Comparison of ENCODE assay signal across 14 cellular contexts in the genomic region with DNA sequence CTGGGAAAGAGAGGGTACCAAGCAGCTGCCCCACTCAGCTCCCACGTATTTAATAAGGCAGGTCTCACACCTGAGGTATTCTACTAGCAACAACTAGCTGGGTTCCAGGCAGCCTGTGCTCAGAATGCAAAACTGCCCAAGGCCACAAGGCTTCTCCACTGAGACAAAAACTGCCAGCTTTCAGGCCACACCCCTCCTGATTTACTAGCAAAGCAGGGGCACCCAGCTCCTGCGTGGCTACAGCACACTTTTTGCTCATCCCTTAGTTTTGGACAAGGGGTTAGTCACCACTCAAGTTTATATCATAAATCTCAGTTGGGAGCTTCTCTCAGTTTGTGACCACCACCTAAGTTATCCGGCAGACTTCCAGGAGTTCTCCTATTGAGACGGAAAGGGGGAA.
DNase-seq lines count a peak whose midpoint lies in the region; ATAC-seq, FAIRE-seq and TF ChIP-seq lines count a peak whose summit lies in the region.
"Had no signal": no experiment of that assay in that cellular context is flagged by ENCODE, and none has a peak within 500 bp of the region (broad histone marks: within the 10 kb centered on the region; RNA-seq: fewer than 3 reads in every experiment).

No MANE protein-coding gene starts in this region.

- no peak overlapping the region for H2BK20ac ChIP-seq in H1 (ENCODE audit: low read length)

- WGBS in H1 (ENCODE audit: extremely low coverage in 1 of 2, insufficient coverage in 1 of 2, insufficient read length in 1 of 2, insufficient replicate concordance in 2 of 2, low coverage in 1 of 2, low lambda C conversion rate in 2 of 2, missing lambda C conversion rate in 1 of 2), 2 experiments: 85% methylated on average over 4 of the region's 4 CpGs; no CpG with 5 or more reads in 1 of the 2 experiments

- no peak for TF ChIP-seq POLR2A in H1 (IDR thresholded peaks at IDR 0.05; ENCODE audit: control extremely low read depth in 1 of 2, low read depth in 2 of 2, low read length in 2 of 2)

- H2BK15ac ChIP-seq in H1 (ENCODE audit: low read length): no peak overlapping the region

- no peak overlapping the region for H3K14ac ChIP-seq in H1 (ENCODE audit: insufficient read length)

- no peak overlapping the region for H2BK120ac ChIP-seq in H1 (replicated peaks; ENCODE audit: low read depth, low read length)

- peak; percentile 46 to 57 for TF ChIP-seq RAD21 in H1 (IDR thresholded peaks at IDR 0.05 in 1 of 2, conservative IDR thresholded peaks at IDR 0.05 in 1 of 2; ENCODE audit: low read depth in 2 of 2, low read length in 2 of 2)

- H3K4me3 ChIP-seq in A673 (ENCODE audit: low read depth, low read length, poor library complexity, severe bottlenecking) (no peak overlapping the region), H1 (ENCODE audit: extremely low read depth in 1 of 4, insufficient read depth in 2 of 4, low read depth in 3 of 4, low read length in 4 of 4) (no peak overlapping the region)

- no peak overlapping the region for H3K27ac Mint-ChIP-seq in glutamatergic neuron (ENCODE audit: unreplicated experiment)
- H3K27ac Mint-ChIP-seq: activated naive CD8-positive, alpha-beta T cell treated with anti-CD3 and anti-CD28 coated beads, Interleukin-2, amount 50 U/mL, for 24 hours; stimulated activated naive CD8-positive, alpha-beta T cell treated with anti-CD3 and anti-CD28 coated beads, Interleukin-15, amount 100 ng/mL, for 72 hours; T-helper 1 cell treated with Interleukin-12 subunit alpha and Interleukin-12 subunit beta and Interleukin-4 antibody, amounts not matched to agents 30 μg/mL and 1 μg/mL, for 36 hours had no signal

- no peak overlapping the region for H2BK5ac ChIP-seq in H1 (ENCODE audit: low read depth, low read length)

- H3K4me1 ChIP-seq in A673 (ENCODE audit: insufficient read depth, low read length, poor library complexity, severe bottlenecking) (no peaks in the 10 kb centered on the region), H1 (replicated peaks in 1 of 4; ENCODE audit: control insufficient read depth in 3 of 4, insufficient read depth in 4 of 4, low read length in 3 of 4) (no peaks in the 10 kb centered on the region)

- peaks cover 4% of the 10 kb centered on the region for H3K9me3 Mint-ChIP-seq in glutamatergic neuron (ENCODE audit: unreplicated experiment)

- peaks cover 4% of the 10 kb centered on the region for H3K36me3 Mint-ChIP-seq in glutamatergic neuron (ENCODE audit: unreplicated experiment)

- H3K36me3 ChIP-seq in A673 (ENCODE audit: insufficient read depth, low read length, poor library complexity, severe bottlenecking): no peaks in the 10 kb centered on the region
- no peaks in the 10 kb centered on the region for H3K36me3 ChIP-seq in H1 (ENCODE audit: control insufficient read depth in 2 of 4, insufficient read depth in 4 of 4, low read length in 3 of 4)

- H3K27me3 Mint-ChIP-seq in glutamatergic neuron (ENCODE audit: unreplicated experiment): peaks cover 3% of the 10 kb centered on the region
- H3K27me3 Mint-ChIP-seq: activated naive CD8-positive, alpha-beta T cell treated with anti-CD3 and anti-CD28 coated beads, Interleukin-2, amount 50 U/mL, for 24 hours; stimulated activated naive CD8-positive, alpha-beta T cell treated with anti-CD3 and anti-CD28 coated beads, Interleukin-15, amount 100 ng/mL, for 72 hours had no signal

- no peak overlapping the region for H3K4ac ChIP-seq in H1 (replicated peaks; ENCODE audit: insufficient read length, low read depth, low read length)

- H4K8ac ChIP-seq in H1 (ENCODE audit: extremely low read depth, insufficient read depth, low read length): no peak overlapping the region

- H3K9me3 ChIP-seq in A673 (ENCODE audit: low read depth, low read length, poor library complexity, severe bottlenecking): peaks cover 4% of the 10 kb centered on the region
- no peaks in the 10 kb centered on the region for H3K9me3 ChIP-seq in H1 (ENCODE audit: insufficient read depth in 2 of 2, low read depth in 1 of 2, low read length in 1 of 2)

- no peak overlapping the region for H4K5ac ChIP-seq in H1 (ENCODE audit: insufficient read length, low read depth, low read length)

- ATAC-seq in HG03045 (IDR thresholded peaks at IDR 0.05; ENCODE audit: unreplicated experiment): no peak
- ATAC-seq: activated naive CD8-positive, alpha-beta T cell treated with anti-CD3 and anti-CD28 coated beads, Interleukin-2, amount 50 U/mL, for 24 hours; stimulated activated naive CD8-positive, alpha-beta T cell treated with anti-CD3 and anti-CD28 coated beads, Interleukin-15, amount 100 ng/mL, for 72 hours had no signal

- H3K4me1 Mint-ChIP-seq in glutamatergic neuron (ENCODE audit: low read depth, unreplicated experiment): peaks cover 5% of the 10 kb centered on the region
- H3K4me1 Mint-ChIP-seq: activated naive CD8-positive, alpha-beta T cell treated with anti-CD3 and anti-CD28 coated beads, Interleukin-2, amount 50 U/mL, for 24 hours; stimulated activated naive CD8-positive, alpha-beta T cell treated with anti-CD3 and anti-CD28 coated beads, Interleukin-15, amount 100 ng/mL, for 72 hours had no signal

- H3K4me3 Mint-ChIP-seq in glutamatergic neuron (ENCODE audit: unreplicated experiment): no peak overlapping the region
- H3K4me3 Mint-ChIP-seq: activated naive CD8-positive, alpha-beta T cell treated with anti-CD3 and anti-CD28 coated beads, Interleukin-2, amount 50 U/mL, for 24 hours; stimulated activated naive CD8-positive, alpha-beta T cell treated with anti-CD3 and anti-CD28 coated beads, Interleukin-15, amount 100 ng/mL, for 72 hours; T-helper 1 cell treated with Interleukin-12 subunit alpha and Interleukin-12 subunit beta and Interleukin-4 antibody, amounts not matched to agents 30 μg/mL and 1 μg/mL, for 36 hours had no signal

- no peaks in the 10 kb centered on the region for H3K79me1 ChIP-seq in H1 (ENCODE audit: low read depth, low read length)

- no peaks in the 10 kb centered on the region for H3K79me2 ChIP-seq in H1 (ENCODE audit: control insufficient read depth in 1 of 2, insufficient read depth in 2 of 2, low read length in 2 of 2)

- peak; percentile 37 for DNase-seq in A673 (ENCODE audit: low spot score)
- peak; percentile 66 for DNase-seq in H4 (ENCODE audit: low spot score)
- DNase-seq in NCI-H524 (lab: John Stamatoyannopoulos, UW): peak; percentile 68 to 70
- peak in 1 of 2 experiments; percentile 49 for DNase-seq in H1 (ENCODE audit: low read depth in 1 of 2, low spot score in 2 of 2)
- no peak for DNase-seq in substantia nigra (lab: John Stamatoyannopoulos, UW)
- no peak for DNase-seq in glutamatergic neuron
- DNase-seq in CD1c-positive myeloid dendritic cell (ENCODE audit: extremely low spot score): no peak
- DNase-seq: activated naive CD8-positive, alpha-beta T cell treated with anti-CD3 and anti-CD28 coated beads, Interleukin-2, amount 50 U/mL, for 24 hours; NCI-H1048; NCI-H2107; retina; stimulated activated naive CD8-positive, alpha-beta T cell treated with anti-CD3 and anti-CD28 coated beads, Interleukin-15, amount 100 ng/mL, for 72 hours had no signal

- H2AK5ac ChIP-seq in H1 (ENCODE audit: low read depth, low read length): no peak overlapping the region

- POLR2A ChIA-PET in A673 (lab: Charles Lee; ENCODE audit: low non-redundant PET) (no interaction called here), H1 (lab: Charles Lee; ENCODE audit: partially characterized antibody) (no interaction called here)

- no peaks in the 10 kb centered on the region for H3K27me3 ChIP-seq in A673 (replicated peaks; ENCODE audit: insufficient read depth, low read depth, low read length, poor library complexity)
- H3K27me3 ChIP-seq in H1 (replicated peaks in 1 of 4; ENCODE audit: control insufficient read depth in 3 of 4, extremely low read depth in 1 of 4, insufficient read depth in 3 of 4, low read length in 3 of 4): no peaks in the 10 kb centered on the region

- TF ChIP-seq EP300 in H1 (IDR thresholded peaks at IDR 0.05; ENCODE audit: borderline replicate concordance in 1 of 2, low read depth in 2 of 2, low read length in 2 of 2): no peak

- BruUV-seq in A673 (replicated peaks; lab: Mats Ljungman, UMichigan): no TSS peak

- H3K9ac ChIP-seq in H1 (replicated peaks in 1 of 4; ENCODE audit: extremely low read depth in 1 of 4, low read depth in 3 of 4, low read length in 3 of 4): no peak overlapping the region

- H3K4me2 ChIP-seq in H1 (ENCODE audit: insufficient read depth in 1 of 2, low read depth in 2 of 2, low read length in 2 of 2): no peak overlapping the region

- CTCF ChIA-PET in A673 (lab: Charles Lee): no interaction called here
- CTCF ChIA-PET in H1 (lab: Charles Lee; ENCODE audit: partially characterized antibody): interaction anchor here (0.6 to 1.5 kb wide), 6 partner anchors 10 to 538 kb away, joined by 3 to 6 read pairs (median 4); no protein-coding TSS in a partner anchor

- H2BK12ac ChIP-seq in H1 (ENCODE audit: low read depth, low read length): no peak overlapping the region

- H2AFZ ChIP-seq in H1 (ENCODE audit: low read length): 0 out of 2 replicates have a peak overlapping the region, but pooled peaks have one; percentile 0

- intact Hi-C loops in A673 (cut with micrococcal nuclease; ENCODE audit: unreplicated experiment): no loop called here

- FAIRE-seq in H1 (lab: Jason Lieb, UNC): no peak

- H3K23ac ChIP-seq in H1 (ENCODE audit: insufficient read length): no peak overlapping the region

- no peak overlapping the region for H4K91ac ChIP-seq in H1 (replicated peaks; ENCODE audit: insufficient read length, low read length)

- H3K18ac ChIP-seq in H1 (ENCODE audit: extremely low read depth, low read length): no peak overlapping the region

- H3K23me2 ChIP-seq in H1 (ENCODE audit: low read depth, low read length): no peaks in the 10 kb centered on the region

- no peaks in the 10 kb centered on the region for H4K20me1 ChIP-seq in H1 (replicated peaks in 1 of 2; ENCODE audit: control insufficient read depth in 1 of 2, insufficient read depth in 2 of 2, low read length in 2 of 2)

- TF ChIP-seq CTCF in A673 (conservative IDR thresholded peaks at IDR 0.05; ENCODE audit: low read depth, low read length) (peak; percentile 33; the same call in 1 of the 2 replicates), H1 (IDR thresholded peaks at IDR 0.05; ENCODE audit: control extremely low read depth in 1 of 3, insufficient read depth in 1 of 3, low read depth in 1 of 3, low read length in 3 of 3) (peak; percentile 27 to 49 (median 35)), glutamatergic neuron (IDR thresholded peaks at IDR 0.05; ENCODE audit: partially characterized antibody, unreplicated experiment) (no peak)

- no peak overlapping the region for H3K27ac ChIP-seq in A673 (ENCODE audit: low read depth, low read length, poor library complexity, severe bottlenecking)
- H3K27ac ChIP-seq in H1 (ENCODE audit: low read depth, low read length): no peak overlapping the region
- H3K27ac ChIP-seq in substantia nigra (ENCODE audit: low read depth, low read length, poor library complexity, severe bottlenecking): no peak overlapping the region

- H3K56ac ChIP-seq in H1 (replicated peaks; ENCODE audit: insufficient read length, low read depth, low read length): no peak overlapping the region

TF ChIP-seq in H1, 55 proteins besides CTCF, POLR2A, EP300 and RAD21 (continues in another document):
- TF ChIP-seq HDAC6 (IDR thresholded peaks at IDR 0.05; ENCODE audit: low read depth, low read length): no peak
- no peak for TF ChIP-seq SP2 (IDR thresholded peaks at IDR 0.05; ENCODE audit: low read length)

Comparison
In these comparisons a context has a peak if more than half of its experiments do, and no peak if none do; other contexts are left out.
1. DNase-seq: peak in A673 (single experiment), H4 (single experiment) and NCI-H524 (2 of 2); none in substantia nigra (0 of 49), glutamatergic neuron (single experiment) and CD1c-positive myeloid dendritic cell (single experiment).